15 cellular contexts compared by ENCODE assay signal in the genomic region with DNA sequence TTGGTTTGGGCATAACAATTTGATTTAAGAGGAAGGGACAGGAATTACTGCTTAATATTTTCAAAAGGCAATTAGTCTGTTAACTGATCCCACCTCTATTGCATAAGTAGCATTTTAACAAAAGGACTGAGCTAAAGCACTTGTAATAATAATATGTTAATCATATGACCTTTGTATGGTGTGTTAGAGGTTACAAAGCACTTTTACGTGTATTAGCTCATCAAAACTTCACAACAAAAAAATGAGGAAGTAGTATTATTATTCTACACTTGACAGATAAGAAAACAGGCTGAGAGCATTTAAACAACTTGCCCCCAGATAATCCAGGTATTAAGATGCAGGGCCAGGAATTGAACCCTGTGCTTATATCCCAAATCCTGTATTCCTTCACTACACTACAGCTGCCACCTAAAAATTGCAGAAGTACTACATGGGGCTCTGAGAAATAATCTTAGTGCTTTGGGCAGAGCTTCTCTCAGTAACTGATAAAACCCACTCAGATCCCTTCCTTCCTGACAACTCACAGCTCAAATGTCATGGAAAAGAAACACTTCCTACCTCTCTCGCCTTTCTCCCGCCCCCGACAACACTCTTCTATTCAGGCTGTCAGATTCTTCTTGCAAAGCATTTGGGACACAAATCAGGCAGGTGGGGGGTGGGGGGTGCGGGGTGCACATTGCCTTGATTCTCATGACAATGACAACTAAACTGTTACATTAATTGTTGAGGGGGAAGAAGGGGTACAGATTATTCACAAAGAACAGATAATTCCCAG.
"Had no signal": no experiment of that assay in that cellular context is flagged by ENCODE, and none has a peak within 500 bp of the region (broad histone marks: within the 10 kb centered on the region; RNA-seq: fewer than 3 reads in every experiment).

No MANE protein-coding gene starts in this region.

- H3K9me3 Mint-ChIP-seq: activated naive CD8-positive, alpha-beta T cell treated with anti-CD3 and anti-CD28 coated beads, Interleukin-2, amount 50 U/mL, for 24 hours; naive thymus-derived CD8-positive, alpha-beta T cell had no signal

- ATAC-seq: activated naive CD8-positive, alpha-beta T cell treated with anti-CD3 and anti-CD28 coated beads, Interleukin-2, amount 50 U/mL, for 24 hours; gastrocnemius medialis; naive thymus-derived CD8-positive, alpha-beta T cell; stimulated activated naive CD8-positive, alpha-beta T cell treated with anti-CD3 and anti-CD28 coated beads, Interleukin-15, Interleukin-2, amounts not matched to agents 100 U/mL and 50 U/mL, for 24 hours; upper lobe of right lung had no signal

- H3K4me1 Mint-ChIP-seq: activated naive CD8-positive, alpha-beta T cell treated with anti-CD3 and anti-CD28 coated beads, Interleukin-2, amount 50 U/mL, for 24 hours; naive thymus-derived CD8-positive, alpha-beta T cell had no signal

- H3K36me3 ChIP-seq: ascending aorta, colonic mucosa, gastrocnemius medialis, lower lobe of right lung, sigmoid colon, upper lobe of right lung, WERI-Rb-1 had no signal

- H3K27ac ChIP-seq: ascending aorta, colonic mucosa, gastrocnemius medialis, lower lobe of right lung, sigmoid colon, upper lobe of right lung, WERI-Rb-1 had no signal

- H3K4me1 ChIP-seq: ascending aorta, colonic mucosa, gastrocnemius medialis, lower lobe of right lung, sigmoid colon, upper lobe of right lung had no signal

- H3K4me3 Mint-ChIP-seq: activated naive CD8-positive, alpha-beta T cell treated with anti-CD3 and anti-CD28 coated beads, Interleukin-2, amount 50 U/mL, for 24 hours; naive thymus-derived CD8-positive, alpha-beta T cell had no signal

- H3K36me3 Mint-ChIP-seq: naive thymus-derived CD8-positive, alpha-beta T cell had no signal

- H3K4me3 ChIP-seq: ascending aorta, colonic mucosa, gastrocnemius medialis, lower lobe of right lung, mucosa of descending colon, sigmoid colon, upper lobe of right lung had no signal

- H3K9me3 ChIP-seq: ascending aorta, colonic mucosa, gastrocnemius medialis, lower lobe of right lung, mucosa of descending colon, sigmoid colon, upper lobe of right lung had no signal

- DNase-seq: activated CD4-positive, alpha-beta T cell treated with anti-CD3 and anti-CD28 coated beads for 48 hours; activated CD8-positive, alpha-beta memory T cell treated with anti-CD3 and anti-CD28 coated beads for 24 hours; activated naive CD4-positive, alpha-beta T cell treated with Interleukin-2 at 50 U/mL for 16 hours; activated naive CD8-positive, alpha-beta T cell treated with anti-CD3 and anti-CD28 coated beads, Interleukin-2, amount 50 U/mL, for 24 hours; colonic mucosa; gastrocnemius medialis; lower lobe of right lung; naive thymus-derived CD8-positive, alpha-beta T cell; sigmoid colon; stimulated activated CD4-positive, alpha-beta T cell treated with anti-CD3 and anti-CD28 coated beads, Interleukin-12 subunit alpha, Interleukin-12 subunit beta, amount 100 ng/mL, for 4 hours; stimulated activated naive CD8-positive, alpha-beta T cell treated with anti-CD3 and anti-CD28 coated beads, Interleukin-15, Interleukin-2, amounts not matched to agents 100 U/mL and 50 U/mL, for 24 hours; upper lobe of right lung; WERI-Rb-1 had no signal

- H3K27me3 ChIP-seq: ascending aorta, colonic mucosa, gastrocnemius medialis, sigmoid colon, upper lobe of right lung had no signal

- H3K27ac Mint-ChIP-seq: activated naive CD8-positive, alpha-beta T cell treated with anti-CD3 and anti-CD28 coated beads, Interleukin-2, amount 50 U/mL, for 24 hours; naive thymus-derived CD8-positive, alpha-beta T cell had no signal
